In the genomic region with DNA sequence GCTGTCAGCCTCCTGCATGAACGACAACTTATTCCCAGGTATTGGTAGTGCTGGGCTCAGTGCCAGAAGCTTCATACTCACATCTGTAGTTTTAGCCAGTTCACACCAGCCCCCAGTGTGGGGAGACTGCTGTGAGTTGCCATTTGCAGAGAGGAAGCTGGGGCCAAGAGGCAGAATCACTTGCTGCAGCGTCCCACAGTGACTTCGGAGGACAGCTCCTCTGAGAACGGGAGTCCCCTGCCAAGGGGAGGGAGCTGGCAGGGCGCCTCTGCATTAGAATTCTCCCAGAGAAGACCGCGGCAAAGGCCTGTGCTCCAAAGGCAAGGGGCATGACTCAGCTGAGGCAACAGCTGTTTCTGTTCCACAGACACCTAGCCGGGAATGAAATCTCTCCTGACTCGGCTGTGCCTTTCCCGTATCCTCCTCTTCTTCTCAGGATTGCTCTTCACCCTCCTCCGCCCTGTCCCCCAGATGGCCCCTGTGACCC, we compare ENCODE assay signal across 9 cellular contexts. TPM values are rescaled to one million over a fixed set of nuclear protein-coding genes. Genes with fewer than 3 reads are reported as not detected.
DNase-seq lines count a peak whose midpoint lies in the region; ATAC-seq and TF ChIP-seq lines count a peak whose summit lies in the region.
"Had no signal": no experiment of that assay in that cellular context is flagged by ENCODE, and none has a peak within 500 bp of the region (broad histone marks: within the 10 kb centered on the region; RNA-seq: fewer than 3 reads in every experiment).

No MANE protein-coding gene starts in this region.

- H3K4me3 ChIP-seq in BJ (ENCODE audit: low read depth, low read length): no peak overlapping the region
- H3K4me3 ChIP-seq in esophagus (ENCODE audit: low read depth in 1 of 2, low read length in 2 of 2): no peak overlapping the region

- peaks cover 0 to 8% (median 0%) of the 10 kb centered on the region in 9 donors for H3K9me3 Mint-ChIP-seq in naive thymus-derived CD8-positive, alpha-beta T cell

- TF ChIP-seq CTCF in BJ (IDR thresholded peaks at IDR 0.05; ENCODE audit: insufficient read depth, low read depth, low read length): no peak

- ATAC-seq in GM21619 (IDR thresholded peaks at IDR 0.05; ENCODE audit: unreplicated experiment) (peak; percentile 42), HG03280 (IDR thresholded peaks at IDR 0.05; ENCODE audit: unreplicated experiment) (no peak)
- peak; percentile 46 to 48 for ATAC-seq in naive thymus-derived CD8-positive, alpha-beta T cell

- POLR2A ChIA-PET in BJ (lab: Charles Lee): no interaction called here
- POLR2A ChIA-PET in naive thymus-derived CD8-positive, alpha-beta T cell (lab: Charles Lee): interaction anchor here (0.5 to 6.2 kb wide), 6 partner anchors 10 to 46 kb away, joined by 3 to 65 read pairs (median 21); partner anchors contain the start of gene MAL

- no peaks in the 10 kb centered on the region for H3K9me3 ChIP-seq in esophagus (ENCODE audit: control insufficient read depth in 2 of 2, insufficient read depth in 1 of 2, low read depth in 1 of 2, low read length in 1 of 2)

- H3K36me3 ChIP-seq in BJ (ENCODE audit: control insufficient read depth, insufficient read depth, low read length): no peaks in the 10 kb centered on the region
- H3K36me3 ChIP-seq in esophagus (ENCODE audit: control insufficient read depth in 2 of 2, insufficient read depth in 2 of 2, low read length in 1 of 2): peaks cover 0 to 8% of the 10 kb centered on the region in 2 donors

- 7 to 12% methylated on average over 11 of the region's 11 CpGs for WGBS in esophagus, 2 donors

- peaks cover 50 to 99% (median 89%) of the 10 kb centered on the region in 4 donors for H3K4me1 Mint-ChIP-seq in naive thymus-derived CD8-positive, alpha-beta T cell

- H3K36me3 Mint-ChIP-seq in naive thymus-derived CD8-positive, alpha-beta T cell: peaks cover 0 to 34% (median 3%) of the 10 kb centered on the region in 3 donors
- H3K36me3 Mint-ChIP-seq: brain had no signal

- CTCF ChIA-PET in BJ (lab: Yijun Ruan, JAX): interaction anchor here (0.9 to 2.6 kb wide), 3 partner anchors 10 to 31 kb away, joined by 3 to 9 read pairs (median 3); partner anchors contain the start of gene MAL

- peak overlapping the region; percentile 83 to 94 for H3K27ac ChIP-seq in esophagus (ENCODE audit: low read depth in 2 of 2, low read length in 1 of 2)

- H3K4me1 ChIP-seq in esophagus (ENCODE audit: control insufficient read depth in 2 of 2, insufficient read depth in 2 of 2, low read length in 1 of 2): peaks cover 15 to 33% of the 10 kb centered on the region in 2 donors

- H3K27me3 ChIP-seq in BJ (ENCODE audit: control insufficient read depth, insufficient read depth, low read length) (peaks cover 3% of the 10 kb centered on the region), esophagus (ENCODE audit: control insufficient read depth in 1 of 2, insufficient read depth in 2 of 2, low read length in 2 of 2) (no peaks in the 10 kb centered on the region)

- no peaks in the 10 kb centered on the region for H3K27me3 Mint-ChIP-seq in naive thymus-derived CD8-positive, alpha-beta T cell

- H3K27ac Mint-ChIP-seq in naive thymus-derived CD8-positive, alpha-beta T cell: peak overlapping the region; percentile 40 to 92 (median 78)

- DNase-seq in BJ (ENCODE audit: low read depth) (peak; percentile 19), NCI-H774 (lab: John Stamatoyannopoulos, UW) (peak; percentile 38), GF-D8 (lab: John Stamatoyannopoulos, UW) (no peak), NOMO-1 treated with DMSO at 0.1 percent for 48 hours (lab: John Stamatoyannopoulos, UW; ENCODE audit: unreplicated experiment) (no peak)
- DNase-seq in naive thymus-derived CD8-positive, alpha-beta T cell: peak in 1 of 10 donors; percentile 28

- peak overlapping the region in 6 of 10 donors; percentile 23 to 69 (median 42) for H3K4me3 Mint-ChIP-seq in naive thymus-derived CD8-positive, alpha-beta T cell
- H3K4me3 Mint-ChIP-seq: brain had no signal

RNA-seq across cellular contexts. Expression of gene MAL, which starts 17.8 kb away (rescaled TPM):
- polyA plus RNA-seq in BJ (2011; rRNA removed): not detected in 2 replicates
- polyA minus RNA-seq in BJ (2011; rRNA and poly(A)+ RNA removed): not detected in 2 replicates
- polyA plus RNA-seq in esophagus: 1,000 to 10,000 TPM; 1,481 to 3,581 TPM
- 100 to 1,000 TPM; 116 to 117 TPM for total RNA-seq in naive thymus-derived CD8-positive, alpha-beta T cell
- 100 to 1,000 TPM; 158 to 284 (median 273) TPM for polyA plus RNA-seq in naive thymus-derived CD8-positive, alpha-beta T cell

Comparison
In these comparisons a context has a peak if more than half of its experiments do, and no peak if none do; other contexts are left out.
1. DNase-seq: peak in BJ (single experiment) and NCI-H774 (single experiment); none in GF-D8 (single experiment) and NOMO-1 treated with DMSO at 0.1 percent for 48 hours (single experiment).
2. RNA of gene MAL, which starts 17.8 kb away (polyA plus RNA-seq): 1,481 to 3,581 TPM in esophagus and 158 to 284 TPM in naive thymus-derived CD8-positive, alpha-beta T cell; not detected in BJ; every median in the first group is over 100 times any median in the second.